ENCODE assay signal across 10 cellular contexts in the genomic region with DNA sequence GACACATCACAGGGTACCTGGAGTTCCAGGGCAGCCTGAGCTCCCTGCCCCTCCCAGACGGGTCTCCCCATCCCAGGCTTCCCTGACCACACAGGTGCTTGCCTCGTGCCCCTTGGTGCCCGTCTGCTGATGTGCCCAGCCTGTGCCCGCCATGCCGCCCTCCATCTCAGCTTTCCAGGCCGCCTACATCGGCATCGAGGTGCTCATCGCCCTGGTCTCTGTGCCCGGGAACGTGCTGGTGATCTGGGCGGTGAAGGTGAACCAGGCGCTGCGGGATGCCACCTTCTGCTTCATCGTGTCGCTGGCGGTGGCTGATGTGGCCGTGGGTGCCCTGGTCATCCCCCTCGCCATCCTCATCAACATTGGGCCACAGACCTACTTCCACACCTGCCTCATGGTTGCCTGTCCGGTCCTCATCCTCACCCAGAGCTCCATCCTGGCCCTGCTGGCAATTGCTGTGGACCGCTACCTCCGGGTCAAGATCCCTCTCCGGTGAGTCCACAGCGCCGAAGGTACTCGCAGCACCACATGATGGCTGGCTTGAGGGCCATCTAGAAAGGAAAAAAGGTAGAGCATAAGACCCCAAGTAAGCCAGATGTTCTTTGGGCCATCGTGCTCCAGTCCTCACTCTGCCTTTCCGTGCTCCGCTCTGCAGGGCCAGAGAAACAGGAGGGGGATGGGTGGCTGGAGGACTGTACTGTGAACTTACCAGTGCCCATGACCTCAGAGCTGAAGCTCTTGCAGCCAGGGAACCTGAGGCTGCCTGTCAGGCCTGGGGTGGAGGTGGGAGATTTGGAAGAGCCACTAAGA. TPM values are rescaled to one million over a fixed set of nuclear protein-coding genes. Genes with fewer than 3 reads are reported as not detected.
DNase-seq lines count a peak whose midpoint lies in the region; ATAC-seq and TF ChIP-seq lines count a peak whose summit lies in the region.
"Had no signal": no experiment of that assay in that cellular context is flagged by ENCODE, and none has a peak within 500 bp of the region (broad histone marks: within the 10 kb centered on the region; RNA-seq: fewer than 3 reads in every experiment).

No MANE protein-coding gene starts in this region.

- H3K4me3 Mint-ChIP-seq in activated CD8-positive, alpha-beta T cell treated with anti-CD3 and anti-CD28 coated beads for 36 hours, result no peak overlapping the region
- no peak overlapping the region for H3K4me3 Mint-ChIP-seq in natural killer cell treated with Interleukin-12 subunit alpha and Interleukin-12 subunit beta and Interleukin-15 and Interleukin-18, amount 100 ng/mL, for 72 hours

- H3K4me1 ChIP-seq in iPS-15b (ENCODE audit: control insufficient read depth, insufficient read depth, low read length), result peaks cover 21% of the 10 kb centered on the region
- peaks cover 28 to 41% of the 10 kb centered on the region in 2 donors for H3K4me1 ChIP-seq in gastrocnemius medialis

- H3K27me3 ChIP-seq in H7 (ENCODE audit: control insufficient read depth, insufficient read depth, low read length), result peaks cover 26% of the 10 kb centered on the region
- peaks cover 52% of the 10 kb centered on the region for H3K27me3 ChIP-seq in iPS-15b (ENCODE audit: control insufficient read depth, insufficient read depth, low read length)
- H3K27me3 ChIP-seq in gastrocnemius medialis, result no peaks in the 10 kb centered on the region

- H3K9me3 Mint-ChIP-seq in activated CD8-positive, alpha-beta T cell treated with anti-CD3 and anti-CD28 coated beads for 36 hours, result no peaks in the 10 kb centered on the region
- H3K9me3 Mint-ChIP-seq in natural killer cell treated with Interleukin-12 subunit alpha and Interleukin-12 subunit beta and Interleukin-15 and Interleukin-18, amount 100 ng/mL, for 72 hours, result no peaks in the 10 kb centered on the region

- H3K27ac ChIP-seq in angular gyrus (ENCODE audit: low read depth, low read length), result peak overlapping the region; percentile 91
- H3K27ac ChIP-seq in gastrocnemius medialis, result peak overlapping the region in 1 of 4 donors; percentile 65

- H3K9me3 ChIP-seq in iPS-15b (ENCODE audit: control insufficient read depth, insufficient read depth, low read length) (no peaks in the 10 kb centered on the region), gastrocnemius medialis (no peaks in the 10 kb centered on the region)

- in situ Hi-C loops in gastrocnemius medialis (cut with MboI; ENCODE audit: low sequenced_read_pairs in 4 of 4), result no loop called here

- H3K9ac ChIP-seq in iPS-15b (ENCODE audit: low read depth, low read length), result no peak overlapping the region

- DNase-seq in H7 (peak; percentile 52), gastrocnemius medialis (no peak), NCI-H2029 (lab: John Stamatoyannopoulos, UW) (no peak)
- no peak for DNase-seq in activated CD8-positive, alpha-beta T cell treated with anti-CD3 and anti-CD28 coated beads for 36 hours
- DNase-seq in natural killer cell treated with Interleukin-12 subunit alpha and Interleukin-12 subunit beta and Interleukin-15 and Interleukin-18, amount 100 ng/mL, for 72 hours (ENCODE audit: low spot score), result no peak
- DNase-seq: activated naive CD4-positive, alpha-beta T cell treated with Interleukin-2 at 50 U/mL for 16 hours had no signal

- H3K36me3 ChIP-seq in H7 (replicated peaks; ENCODE audit: control insufficient read depth, insufficient read depth, low read length) (no peaks in the 10 kb centered on the region), iPS-15b (ENCODE audit: control insufficient read depth, insufficient read depth, low read length) (no peaks in the 10 kb centered on the region), gastrocnemius medialis (no peaks in the 10 kb centered on the region)

- POLR2A ChIA-PET in activated CD8-positive, alpha-beta T cell treated with anti-CD3 and anti-CD28 coated beads for 36 hours (lab: Charles Lee), result interaction anchor here (0.6 to 1.9 kb wide), 2 partner anchors 10 to 348 kb away, joined by 4 to 9 read pairs; no protein-coding TSS in a partner anchor

- peaks cover 31% of the 10 kb centered on the region for H3K27me3 Mint-ChIP-seq in activated CD8-positive, alpha-beta T cell treated with anti-CD3 and anti-CD28 coated beads for 36 hours
- H3K27me3 Mint-ChIP-seq in natural killer cell treated with Interleukin-12 subunit alpha and Interleukin-12 subunit beta and Interleukin-15 and Interleukin-18, amount 100 ng/mL, for 72 hours, result peaks cover 41 to 45% of the 10 kb centered on the region in 2 donors

- no peaks in the 10 kb centered on the region for H3K36me3 Mint-ChIP-seq in activated CD8-positive, alpha-beta T cell treated with anti-CD3 and anti-CD28 coated beads for 36 hours (ENCODE audit: low read depth)
- H3K36me3 Mint-ChIP-seq in natural killer cell treated with Interleukin-12 subunit alpha and Interleukin-12 subunit beta and Interleukin-15 and Interleukin-18, amount 100 ng/mL, for 72 hours, result no peaks in the 10 kb centered on the region

- intact Hi-C loops in gastrocnemius medialis (cut with DNase I; ENCODE audit: low total_unique reads), result loop anchor here (1.0 to 2.0 kb wide), 2 partner anchors 45 to 90 kb away; no protein-coding TSS in a partner anchor
- intact Hi-C loops in activated CD8-positive, alpha-beta T cell treated with anti-CD3 and anti-CD28 coated beads for 36 hours (cut with micrococcal nuclease), result no loop called here

- H3K27ac Mint-ChIP-seq in activated CD8-positive, alpha-beta T cell treated with anti-CD3 and anti-CD28 coated beads for 36 hours, result no peak overlapping the region
- no peak overlapping the region for H3K27ac Mint-ChIP-seq in natural killer cell treated with Interleukin-12 subunit alpha and Interleukin-12 subunit beta and Interleukin-15 and Interleukin-18, amount 100 ng/mL, for 72 hours

- no peak for TF ChIP-seq POLR2A in gastrocnemius medialis (IDR thresholded peaks at IDR 0.05)

- TF ChIP-seq CTCF in gastrocnemius medialis (IDR thresholded peaks at IDR 0.05 in 4 of 5, conservative IDR thresholded peaks at IDR 0.05 in 1 of 5), result no peak
- no peak for TF ChIP-seq CTCF in activated CD8-positive, alpha-beta T cell treated with anti-CD3 and anti-CD28 coated beads for 36 hours (IDR thresholded peaks at IDR 0.05)

- peaks cover 4% of the 10 kb centered on the region for H3K4me1 Mint-ChIP-seq in activated CD8-positive, alpha-beta T cell treated with anti-CD3 and anti-CD28 coated beads for 36 hours (ENCODE audit: low read depth)
- peaks cover 0 to 9% of the 10 kb centered on the region in 2 donors for H3K4me1 Mint-ChIP-seq in natural killer cell treated with Interleukin-12 subunit alpha and Interleukin-12 subunit beta and Interleukin-15 and Interleukin-18, amount 100 ng/mL, for 72 hours (ENCODE audit: low read depth in 2 of 2)

- ATAC-seq in gastrocnemius medialis, result no peak
- ATAC-seq in HG02759 (IDR thresholded peaks at IDR 0.05; ENCODE audit: unreplicated experiment), result no peak
- ATAC-seq in activated CD8-positive, alpha-beta T cell treated with anti-CD3 and anti-CD28 coated beads for 36 hours, result no peak
- no peak for ATAC-seq in natural killer cell treated with Interleukin-12 subunit alpha and Interleukin-12 subunit beta and Interleukin-15 and Interleukin-18, amount 100 ng/mL, for 72 hours

- H3K4me3 ChIP-seq in H7 (ENCODE audit: insufficient read depth, low read depth, low read length), result peak overlapping the region; percentile 63
- peak overlapping the region; percentile 82 for H3K4me3 ChIP-seq in iPS-15b (ENCODE audit: low read depth, low read length)
- peak overlapping the region in 3 of 4 donors; percentile 55 to 78 (median 64) for H3K4me3 ChIP-seq in gastrocnemius medialis

- CTCF ChIA-PET in activated CD8-positive, alpha-beta T cell treated with anti-CD3 and anti-CD28 coated beads for 36 hours (lab: Charles Lee), result interaction anchor here (1.1 to 3.1 kb wide), 4 partner anchors 11 to 89 kb away, joined by 3 to 8 read pairs (median 6); no protein-coding TSS in a partner anchor

RNA-seq across cellular contexts. Expression of gene ADORA1, which starts 1.4 kb away (rescaled TPM):
- 3.5 and 5.7 TPM in 2 replicates for total RNA-seq in H7 (2014; rRNA removed; shearing (Covaris generic))
- total RNA-seq in gastrocnemius medialis, result 1 to 10 TPM in 2 of 4 donors, under 1 TPM in 2; 0.25 to 5.6 (median 1.7) TPM
- total RNA-seq in activated CD8-positive, alpha-beta T cell treated with anti-CD3 and anti-CD28 coated beads for 36 hours, result not detected
- total RNA-seq in natural killer cell treated with Interleukin-12 subunit alpha and Interleukin-12 subunit beta and Interleukin-15 and Interleukin-18, amount 100 ng/mL, for 72 hours, result not detected

RNA-seq across cellular contexts. Expression of gene MYOG, which starts 43.1 kb away (rescaled TPM):
- total RNA-seq in H7 (2014; rRNA removed; shearing (Covaris generic)), result not detected in 2 replicates
- total RNA-seq in gastrocnemius medialis, result 100 to 1,000 TPM in 1 of 4 donors, 10 to 100 TPM in 3; 21.4 to 146 (median 73.1) TPM
- total RNA-seq in activated CD8-positive, alpha-beta T cell treated with anti-CD3 and anti-CD28 coated beads for 36 hours, result not detected
- not detected for total RNA-seq in natural killer cell treated with Interleukin-12 subunit alpha and Interleukin-12 subunit beta and Interleukin-15 and Interleukin-18, amount 100 ng/mL, for 72 hours
- total RNA-seq: HT1080 had no signal

RNA-seq across cellular contexts. Expression of gene MYBPH, which starts 46.7 kb away (rescaled TPM):
- total RNA-seq in H7 (2014; rRNA removed; shearing (Covaris generic)), result not detected in 2 replicates
- total RNA-seq in gastrocnemius medialis, result 100 to 1,000 TPM in 1 of 4 donors, 10 to 100 TPM in 2, 1 to 10 TPM in 1; 7.4 to 260 (median 45.5) TPM
- total RNA-seq in activated CD8-positive, alpha-beta T cell treated with anti-CD3 and anti-CD28 coated beads for 36 hours, result not detected
- total RNA-seq in natural killer cell treated with Interleukin-12 subunit alpha and Interleukin-12 subunit beta and Interleukin-15 and Interleukin-18, amount 100 ng/mL, for 72 hours, result not detected
- total RNA-seq: HT1080 had no signal

RNA-seq across cellular contexts. Expression of gene CHI3L1, which starts 57.6 kb away (rescaled TPM):
- 0.37 and 0.42 TPM in 2 replicates for total RNA-seq in H7 (2014; rRNA removed; shearing (Covaris generic))
- total RNA-seq in gastrocnemius medialis, result 10 to 100 TPM in 2 of 4 donors, 1 to 10 TPM in 2; 4.0 to 19.7 (median 9.9) TPM
- total RNA-seq in activated CD8-positive, alpha-beta T cell treated with anti-CD3 and anti-CD28 coated beads for 36 hours, result not detected
- 1 to 10 TPM; 1.6 to 1.8 TPM for total RNA-seq in natural killer cell treated with Interleukin-12 subunit alpha and Interleukin-12 subunit beta and Interleukin-15 and Interleukin-18, amount 100 ng/mL, for 72 hours

Comparison
In these comparisons a context has a peak if more than half of its experiments do, and no peak if none do; other contexts are left out.
1. RNA of gene MYOG, which starts 43.1 kb away (total RNA-seq): 21.4 to 146 TPM in gastrocnemius medialis; not detected in H7, not detected in activated CD8-positive, alpha-beta T cell treated with anti-CD3 and anti-CD28 coated beads for 36 hours and not detected in natural killer cell treated with Interleukin-12 subunit alpha and Interleukin-12 subunit beta and Interleukin-15 and Interleukin-18, amount 100 ng/mL, for 72 hours; every median in the first group is over 10 times any median in the second.
2. Peak in every context shown above with its lines, with median percentiles within 50 percentile points of each other: H3K4me3 ChIP-seq.